ENCODE assay signal across 9 cellular contexts in the genomic region with DNA sequence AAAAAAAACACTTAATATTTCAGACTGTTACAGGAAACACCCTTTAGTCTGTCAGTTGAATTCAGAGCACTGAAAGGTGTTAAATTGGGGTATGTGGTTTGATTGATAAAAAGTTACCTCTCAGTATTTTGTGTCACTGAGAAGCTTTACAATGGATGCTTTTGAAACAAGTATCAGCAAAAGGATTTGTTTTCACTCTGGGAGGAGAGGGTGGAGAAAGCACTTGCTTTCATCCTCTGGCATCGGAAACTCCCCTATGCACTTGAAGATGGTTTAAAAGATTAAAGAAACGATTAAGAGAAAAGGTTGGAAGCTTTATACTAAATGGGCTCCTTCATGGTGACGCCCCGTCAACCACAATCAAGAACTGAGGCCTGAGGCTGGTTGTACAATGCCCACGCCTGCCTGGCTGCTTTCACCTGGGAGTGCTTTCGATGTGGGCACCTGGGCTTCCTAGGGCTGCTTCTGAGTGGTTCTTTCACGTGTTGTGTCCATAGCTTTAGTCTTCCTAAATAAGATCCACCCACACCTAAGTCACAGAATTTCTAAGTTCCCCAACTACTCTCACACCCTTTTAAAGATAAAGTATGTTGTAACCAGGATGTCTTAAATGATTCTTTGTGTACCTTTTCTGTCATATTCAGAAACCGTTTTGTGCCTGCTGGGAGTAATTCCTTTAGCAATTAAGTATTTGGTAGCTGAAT. TPM values are rescaled to one million over a fixed set of nuclear protein-coding genes. Genes with fewer than 3 reads are reported as not detected.
A peak's percentile ranks its signal among the peaks of the same experiment; 100 is the strongest.
DNase-seq lines count a peak whose midpoint lies in the region; ATAC-seq and TF ChIP-seq lines count a peak whose summit lies in the region.
"Had no signal": no experiment of that assay in that cellular context is flagged by ENCODE, and none has a peak within 500 bp of the region (broad histone marks: within the 10 kb centered on the region; RNA-seq: fewer than 3 reads in every experiment).

No MANE protein-coding gene starts in this region.

- TSS peak; percentile 54 for BruUV-seq in A673 (replicated peaks; lab: Mats Ljungman, UMichigan)
- TSS peak; percentile 44 for BruUV-seq in mammary epithelial cell (replicated peaks; lab: Mats Ljungman, UMichigan)

- H3K27me3 ChIP-seq in A673 (replicated peaks; ENCODE audit: insufficient read depth, low read depth, low read length, poor library complexity) (no peaks in the 10 kb centered on the region), mammary epithelial cell (ENCODE audit: insufficient read depth, low read length) (no peaks in the 10 kb centered on the region), osteoblast (ENCODE audit: insufficient read depth, low read length) (no peaks in the 10 kb centered on the region)

- H3K4me2 ChIP-seq in mammary epithelial cell (ENCODE audit: insufficient read depth, low read depth, low read length) (peak overlapping the region; percentile 84), osteoblast (ENCODE audit: insufficient read depth, low read length) (peak overlapping the region; percentile 70)

- H3K4me1 ChIP-seq in A673 (ENCODE audit: insufficient read depth, low read length, poor library complexity, severe bottlenecking): peaks cover 19% of the 10 kb centered on the region
- H3K4me1 ChIP-seq in mammary epithelial cell (ENCODE audit: insufficient read depth, low read length): peaks cover 40% of the 10 kb centered on the region
- peaks cover 46% of the 10 kb centered on the region for H3K4me1 ChIP-seq in osteoblast (ENCODE audit: insufficient read depth, low read length)

- H3K27ac ChIP-seq in A673 (ENCODE audit: low read depth, low read length, poor library complexity, severe bottlenecking) (no peak overlapping the region), mammary epithelial cell (ENCODE audit: insufficient read depth, low read depth, low read length) (peak overlapping the region; percentile 99), osteoblast (ENCODE audit: low read depth, low read length) (peak overlapping the region; percentile 98)

- peak overlapping the region; percentile 50 for H3K9ac ChIP-seq in mammary epithelial cell (ENCODE audit: insufficient read depth, low read length)

- H3K9me3 ChIP-seq in A673 (ENCODE audit: low read depth, low read length, poor library complexity, severe bottlenecking) (no peaks in the 10 kb centered on the region), mammary epithelial cell (replicated peaks; ENCODE audit: insufficient read depth, low read length) (no peaks in the 10 kb centered on the region), osteoblast (ENCODE audit: low read depth, low read length) (no peaks in the 10 kb centered on the region)

- in situ Hi-C loops in mammary epithelial cell (cut with MboI; ENCODE audit: low sequenced_read_pairs in 2 of 2): no loop called here

- TF ChIP-seq CTCF in A673 (conservative IDR thresholded peaks at IDR 0.05; ENCODE audit: low read depth, low read length) (no peak), mammary epithelial cell (conservative IDR thresholded peaks at IDR 0.05 in 1 of 2, IDR thresholded peaks at IDR 0.05 in 1 of 2; ENCODE audit: extremely low read depth in 1 of 2, insufficient read depth in 1 of 2, low read depth in 1 of 2, low read length in 2 of 2) (no peak), osteoblast (IDR thresholded peaks at IDR 0.05; ENCODE audit: extremely low read depth, low read depth, low read length) (no peak), foreskin fibroblast (IDR thresholded peaks at IDR 0.05; ENCODE audit: low read depth, low read length) (no peak)

- H3K79me2 ChIP-seq in mammary epithelial cell (ENCODE audit: insufficient read depth, low read length): no peaks in the 10 kb centered on the region
- H3K79me2 ChIP-seq in osteoblast (ENCODE audit: insufficient read depth, low read length): no peaks in the 10 kb centered on the region

- H4K20me1 ChIP-seq in mammary epithelial cell (ENCODE audit: insufficient read depth, low read length) (no peaks in the 10 kb centered on the region), osteoblast (ENCODE audit: insufficient read depth, low read length) (no peaks in the 10 kb centered on the region)

- dilution Hi-C loops in mammary epithelial cell (cut with HindIII; ENCODE audit: low sequenced_read_pairs): no loop called here

- no peak for DNase-seq in A673 (ENCODE audit: low spot score)
- DNase-seq in T follicular helper cell (ENCODE audit: low read depth): peak; percentile 61
- DNase-seq in mammary epithelial cell: peak; percentile 78
- DNase-seq in osteoblast (ENCODE audit: insufficient read length, low spot score, missing footprints): no peak
- DNase-seq in foreskin fibroblast: no peak
- no peak for DNase-seq in SW 1271 (lab: John Stamatoyannopoulos, UW)
- no peak for DNase-seq in midbrain (lab: John Stamatoyannopoulos, UW)
- DNase-seq: DND-41 had no signal

- H3K4me3 ChIP-seq in A673 (ENCODE audit: low read depth, low read length, poor library complexity, severe bottlenecking) (no peak overlapping the region), mammary epithelial cell (replicated peaks in 1 of 3; ENCODE audit: insufficient read depth in 1 of 3, low read depth in 2 of 3, low read length in 3 of 3) (no peak overlapping the region), osteoblast (ENCODE audit: insufficient read depth, low read length) (no peak overlapping the region), foreskin fibroblast (ENCODE audit: low read depth in 1 of 2, low read length in 2 of 2) (no peak overlapping the region)

- CTCF ChIA-PET in A673 (lab: Charles Lee) (interaction anchor here (2.7 kb wide), 1 partner anchor 246 kb away, joined by 9 read pairs; no protein-coding TSS in a partner anchor), mammary epithelial cell (lab: Charles Lee; ENCODE audit: low non-redundant PET) (no interaction called here)

- POLR2A ChIA-PET in A673 (lab: Charles Lee; ENCODE audit: low non-redundant PET): no interaction called here

- no peak overlapping the region for H2AFZ ChIP-seq in mammary epithelial cell (ENCODE audit: low read depth, low read length)
- H2AFZ ChIP-seq in osteoblast (ENCODE audit: low read length): no peak overlapping the region

- H3K36me3 ChIP-seq in A673 (ENCODE audit: insufficient read depth, low read length, poor library complexity, severe bottlenecking) (peaks cover 27% of the 10 kb centered on the region), mammary epithelial cell (ENCODE audit: insufficient read depth, low read length) (peaks cover 21% of the 10 kb centered on the region), osteoblast (ENCODE audit: insufficient read depth, low read length) (peaks cover 54% of the 10 kb centered on the region)

- 9% methylated on average over 6 of the region's 8 CpGs for WGBS in mammary epithelial cell (ENCODE audit: low coverage, missing lambda C conversion rate)

- ATAC-seq in GM21447 (IDR thresholded peaks at IDR 0.05; ENCODE audit: unreplicated experiment): no peak

- intact Hi-C loops in A673 (cut with micrococcal nuclease; ENCODE audit: unreplicated experiment) (no loop called here), mammary epithelial cell (cut with micrococcal nuclease) (no loop called here)

RNA-seq across cellular contexts. Expression of a gene that starts 17.9 kb away (rescaled TPM):
- total RNA-seq in A673 (2021): 50.8 and 55.6 TPM in 2 replicates
- total RNA-seq in mammary epithelial cell: 100 to 1,000 TPM in 1 of 2 donors, 10 to 100 TPM in 1; 85.2 to 143 TPM
- polyA plus RNA-seq in mammary epithelial cell: 91.5 TPM
- 127 TPM for polyA minus RNA-seq in mammary epithelial cell
- total RNA-seq in osteoblast: 138 and 145 TPM in 2 replicates

RNA-seq across cellular contexts. Expression of a gene that starts 18.0 kb away (rescaled TPM):
- total RNA-seq in A673 (2021) (30.3 and 33.5 TPM in 2 replicates), mammary epithelial cell (10 to 100 TPM in 1 of 2 donors, 1 to 10 TPM in 1; 7.2 to 22.9 TPM), osteoblast (9.1 and 10.1 TPM in 2 replicates)
- 22.9 TPM for polyA plus RNA-seq in mammary epithelial cell
- polyA minus RNA-seq in mammary epithelial cell: 13.1 TPM

RNA-seq across cellular contexts. Expression of a gene that starts 35.7 kb away (rescaled TPM):
- 57.2 and 58.2 TPM in 2 replicates for total RNA-seq in A673 (2021)
- total RNA-seq in mammary epithelial cell: 10 to 100 TPM; 42.5 to 68.2 TPM
- polyA plus RNA-seq in mammary epithelial cell: 19.4 TPM
- polyA minus RNA-seq in mammary epithelial cell: 47.5 TPM
- 50.1 and 52.1 TPM in 2 replicates for total RNA-seq in osteoblast

RNA-seq across cellular contexts. Expression of a gene that starts 35.9 kb away (rescaled TPM):
- total RNA-seq in A673 (2021) (24.3 and 29.4 TPM in 2 replicates), mammary epithelial cell (10 to 100 TPM in 1 of 2 donors, 1 to 10 TPM in 1; 5.0 to 11.7 TPM), osteoblast (5.1 and 5.6 TPM in 2 replicates)
- 7.7 TPM for polyA plus RNA-seq in mammary epithelial cell
- 0.31 TPM for polyA minus RNA-seq in mammary epithelial cell

Comparison
In these comparisons a context has a peak if more than half of its experiments do, and no peak if none do; other contexts are left out.
1. DNase-seq: peak in T follicular helper cell (single experiment) and mammary epithelial cell (single experiment); none in A673 (single experiment), osteoblast (single experiment), foreskin fibroblast (0 of 2), SW 1271 (0 of 2) and midbrain (single experiment).